1 cellular context compared by ENCODE assay signal in genomic region chr1:91827094-91828006, GRCh38.
TF ChIP-seq lines count a peak whose summit lies in the region.

No MANE protein-coding gene starts in this region.

TF ChIP-seq in HepG2, 621 proteins besides CTCF, POLR2A, EP300 and RAD21 (continued from another document and continues in another):
- no peak for TF ChIP-seq ZNF383 (CRISPR knock-in tag; IDR thresholded peaks at IDR 0.05; ENCODE audit: borderline replicate concordance)
- peak; percentile 57 for TF ChIP-seq ZBTB33 (CRISPR knock-in tag; IDR thresholded peaks at IDR 0.05)
- peak; percentile 67; the same call in 1 of the 2 replicates for TF ChIP-seq NCOR1 (IDR thresholded peaks at IDR 0.05; ENCODE audit: borderline replicate concordance, low read length)
- peak; percentile 34; the same call in 1 of the 2 replicates for TF ChIP-seq POLR2G (IDR thresholded peaks at IDR 0.05; ENCODE audit: low read depth, low read length)
- TF ChIP-seq DMTF1 (CRISPR knock-in tag; IDR thresholded peaks at IDR 0.05): no peak
- no peak for TF ChIP-seq TAF1 (CRISPR knock-in tag; IDR thresholded peaks at IDR 0.05)
- TF ChIP-seq ZZZ3 (CRISPR knock-in tag; IDR thresholded peaks at IDR 0.05; ENCODE audit: borderline replicate concordance): no peak
- TF ChIP-seq TFDP2 (CRISPR knock-in tag; IDR thresholded peaks at IDR 0.05): no peak
- no peak; the same call in 1 of the 2 replicates for TF ChIP-seq KMT2A (CRISPR knock-in tag; IDR thresholded peaks at IDR 0.05)
- TF ChIP-seq REST (IDR thresholded peaks at IDR 0.05; ENCODE audit: borderline replicate concordance in 1 of 2, low read depth in 1 of 2, low read length in 2 of 2): peak in 1 of 2 experiments; percentile 52; a peak in 1 of 4 replicates
- 0 out of 2 replicates have a peak, but pooled peaks have one; percentile 18 for TF ChIP-seq HINFP (CRISPR knock-in tag; IDR thresholded peaks at IDR 0.05; ENCODE audit: low read depth)
- TF ChIP-seq, protein P1, sequence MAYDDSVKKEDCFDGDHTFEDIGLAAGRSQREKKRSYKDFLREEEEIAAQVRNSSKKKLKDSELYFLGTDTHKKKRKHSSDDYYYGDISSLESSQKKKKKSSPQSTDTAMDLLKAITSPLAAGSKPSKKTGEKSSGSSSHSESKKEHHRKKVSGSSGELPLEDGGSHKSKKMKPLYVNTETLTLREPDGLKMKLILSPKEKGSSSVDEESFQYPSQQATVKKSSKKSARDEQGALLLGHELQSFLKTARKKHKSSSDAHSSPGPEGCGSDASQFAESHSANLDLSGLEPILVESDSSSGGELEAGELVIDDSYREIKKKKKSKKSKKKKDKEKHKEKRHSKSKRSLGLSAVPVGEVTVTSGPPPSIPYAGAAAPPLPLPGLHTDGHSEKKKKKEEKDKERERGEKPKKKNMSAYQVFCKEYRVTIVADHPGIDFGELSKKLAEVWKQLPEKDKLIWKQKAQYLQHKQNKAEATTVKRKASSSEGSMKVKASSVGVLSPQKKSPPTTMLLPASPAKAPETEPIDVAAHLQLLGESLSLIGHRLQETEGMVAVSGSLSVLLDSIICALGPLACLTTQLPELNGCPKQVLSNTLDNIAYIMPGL (CRISPR knock-in tag; IDR thresholded peaks at IDR 0.05; ENCODE audit: borderline replicate concordance in 1 of 2, low read depth in 1 of 2): peak in 1 of 2 experiments; percentile 33; a peak in 1 of 4 replicates
- TF ChIP-seq THRA (CRISPR knock-in tag; IDR thresholded peaks at IDR 0.05; ENCODE audit: borderline replicate concordance): peak; percentile 54; the same call in 1 of the 2 replicates
- peak; percentile 51; the same call in 1 of the 2 replicates for TF ChIP-seq ZMYM3 (CRISPR knock-in tag; IDR thresholded peaks at IDR 0.05)
- TF ChIP-seq, protein P2, sequence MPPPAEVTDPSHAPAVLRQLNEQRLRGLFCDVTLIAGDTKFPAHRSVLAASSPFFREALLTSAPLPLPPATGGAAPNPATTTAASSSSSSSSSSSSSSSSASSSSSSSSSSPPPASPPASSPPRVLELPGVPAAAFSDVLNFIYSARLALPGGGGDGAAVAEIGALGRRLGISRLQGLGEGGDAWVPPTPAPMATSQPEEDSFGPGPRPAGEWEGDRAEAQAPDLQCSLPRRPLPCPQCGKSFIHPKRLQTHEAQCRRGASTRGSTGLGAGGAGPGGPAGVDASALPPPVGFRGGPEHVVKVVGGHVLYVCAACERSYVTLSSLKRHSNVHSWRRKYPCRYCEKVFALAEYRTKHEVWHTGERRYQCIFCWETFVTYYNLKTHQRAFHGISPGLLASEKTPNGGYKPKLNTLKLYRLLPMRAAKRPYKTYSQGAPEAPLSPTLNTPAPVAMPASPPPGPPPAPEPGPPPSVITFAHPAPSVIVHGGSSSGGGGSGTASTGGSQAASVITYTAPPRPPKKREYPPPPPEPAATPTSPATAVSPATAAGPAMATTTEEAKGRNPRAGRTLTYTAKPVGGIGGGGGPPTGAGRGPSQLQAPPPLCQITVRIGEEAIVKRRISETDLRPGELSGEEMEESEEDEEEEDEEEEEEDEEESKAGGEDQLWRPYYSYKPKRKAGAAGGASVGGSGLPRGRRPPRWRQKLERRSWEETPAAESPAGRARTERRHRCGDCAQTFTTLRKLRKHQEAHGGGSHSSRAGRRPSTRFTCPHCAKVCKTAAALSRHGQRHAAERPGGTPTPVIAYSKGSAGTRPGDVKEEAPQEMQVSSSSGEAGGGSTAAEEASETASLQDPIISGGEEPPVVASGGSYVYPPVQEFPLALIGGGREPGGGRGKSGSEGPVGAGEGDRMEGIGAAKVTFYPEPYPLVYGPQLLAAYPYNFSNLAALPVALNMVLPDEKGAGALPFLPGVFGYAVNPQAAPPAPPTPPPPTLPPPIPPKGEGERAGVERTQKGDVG (CRISPR knock-in tag; IDR thresholded peaks at IDR 0.05; ENCODE audit: borderline replicate concordance): peak; percentile 67; the same call in 1 of the 2 replicates
- no peak for TF ChIP-seq HOXA7 (CRISPR knock-in tag; IDR thresholded peaks at IDR 0.05)
- peak; percentile 71; the same call in 1 of the 2 replicates for TF ChIP-seq ATF2 (CRISPR knock-in tag; IDR thresholded peaks at IDR 0.05)
- 0 out of 2 replicates have a peak, but pooled peaks have one; percentile 35 for TF ChIP-seq FOSL1 (CRISPR knock-in tag; IDR thresholded peaks at IDR 0.05; ENCODE audit: borderline replicate concordance)
- TF ChIP-seq FOXP1 (IDR thresholded peaks at IDR 0.05): peak; percentile 66
- TF ChIP-seq FOXP1 (CRISPR knock-in tag; IDR thresholded peaks at IDR 0.05): peak; percentile 89
- no peak for TF ChIP-seq HNRNPK (IDR thresholded peaks at IDR 0.05; ENCODE audit: low read depth, low read length, poor library complexity, severe bottlenecking)
- 0 out of 2 replicates have a peak, but pooled peaks have one; percentile 59 for TF ChIP-seq MXD3 (CRISPR knock-in tag; IDR thresholded peaks at IDR 0.05)
- TF ChIP-seq ARNTL (CRISPR knock-in tag; IDR thresholded peaks at IDR 0.05): peak; percentile 52; the same call in 1 of the 2 replicates
- TF ChIP-seq SOX13 (IDR thresholded peaks at IDR 0.05): peak; percentile 51
- TF ChIP-seq SOX13 (CRISPR knock-in tag; conservative IDR thresholded peaks at IDR 0.05 in 1 of 2, IDR thresholded peaks at IDR 0.05 in 1 of 2): peak in 1 of 2 experiments; percentile 92; a peak in 2 of 4 replicates
- TF ChIP-seq ZNF143 (CRISPR knock-in tag; IDR thresholded peaks at IDR 0.05): no peak
- no peak for TF ChIP-seq ZBTB42 (CRISPR knock-in tag; IDR thresholded peaks at IDR 0.05)
- TF ChIP-seq ATF1 (CRISPR knock-in tag; IDR thresholded peaks at IDR 0.05): peak; percentile 60; the same call in 1 of the 2 replicates
- peak; percentile 30; the same call in 1 of the 2 replicates for TF ChIP-seq YEATS2 (CRISPR knock-in tag; IDR thresholded peaks at IDR 0.05; ENCODE audit: borderline replicate concordance)
- TF ChIP-seq RFX1 (IDR thresholded peaks at IDR 0.05): peak; percentile 83
- TF ChIP-seq ZNF292 (CRISPR knock-in tag; IDR thresholded peaks at IDR 0.05; ENCODE audit: borderline replicate concordance, low read depth): peak; percentile 92
- peak; percentile 35; the same call in 1 of the 2 replicates for TF ChIP-seq KMT2B (CRISPR knock-in tag; IDR thresholded peaks at IDR 0.05)
- no peak for TF ChIP-seq SUZ12 (IDR thresholded peaks at IDR 0.05; ENCODE audit: low read depth, low read length)
- TF ChIP-seq ZBTB20 (CRISPR knock-in tag; IDR thresholded peaks at IDR 0.05; ENCODE audit: borderline replicate concordance, low read depth): peak; percentile 31; the same call in 1 of the 2 replicates
- no peak for TF ChIP-seq HNRNPLL (IDR thresholded peaks at IDR 0.05; ENCODE audit: low read depth, low read length, poor library complexity, severe bottlenecking)
- no peak for TF ChIP-seq HOXA9 (CRISPR knock-in tag; IDR thresholded peaks at IDR 0.05; ENCODE audit: borderline replicate concordance)
- TF ChIP-seq ZNF552 (CRISPR knock-in tag; IDR thresholded peaks at IDR 0.05; ENCODE audit: borderline replicate concordance): no peak
